Comparison of ENCODE assay signal across 9 cellular contexts in genomic region chr3:29171583-29171990, GRCh38.
DNase-seq lines count a peak whose midpoint lies in the region; ATAC-seq and TF ChIP-seq lines count a peak whose summit lies in the region.
"Had no signal": no experiment of that assay in that cellular context is flagged by ENCODE, and none has a peak within 500 bp of the region (broad histone marks: within the 10 kb centered on the region; RNA-seq: fewer than 3 reads in every experiment).

No MANE protein-coding gene starts in this region.

- no peaks in the 10 kb centered on the region for H3K36me3 Mint-ChIP-seq in activated naive CD4-positive, alpha-beta T cell treated with anti-CD3 and anti-CD28 coated beads for 36 hours (ENCODE audit: low read depth)
- H3K36me3 Mint-ChIP-seq in activated naive CD4-positive, alpha-beta T cell treated with anti-CD3 and anti-CD28 coated beads, Interleukin-2, amount 50 U/mL, for 72 hours, result peaks cover 0 to 5% of the 10 kb centered on the region in 2 donors

- H3K9me3 ChIP-seq in left ventricle myocardium inferior (replicated peaks), result no peaks in the 10 kb centered on the region
- no peaks in the 10 kb centered on the region for H3K9me3 ChIP-seq in thymus (ENCODE audit: control insufficient read depth)
- H3K9me3 ChIP-seq in body of pancreas, result no peaks in the 10 kb centered on the region

- CTCF ChIA-PET in activated naive CD4-positive, alpha-beta T cell treated with anti-CD3 and anti-CD28 coated beads for 36 hours (lab: Charles Lee), result no interaction called here

- peaks cover 21% of the 10 kb centered on the region for H3K4me1 Mint-ChIP-seq in activated naive CD4-positive, alpha-beta T cell treated with anti-CD3 and anti-CD28 coated beads for 36 hours (ENCODE audit: low read depth)

- TF ChIP-seq CTCF in left ventricle myocardium inferior (IDR thresholded peaks at IDR 0.05; ENCODE audit: borderline replicate concordance) (no peak), body of pancreas (IDR thresholded peaks at IDR 0.05) (no peak)

- H3K9me3 Mint-ChIP-seq in activated naive CD4-positive, alpha-beta T cell treated with anti-CD3 and anti-CD28 coated beads for 36 hours, result no peaks in the 10 kb centered on the region
- H3K9me3 Mint-ChIP-seq in activated naive CD4-positive, alpha-beta T cell treated with anti-CD3 and anti-CD28 coated beads, Interleukin-2, amount 50 U/mL, for 72 hours, result peaks cover 7 to 18% of the 10 kb centered on the region in 2 donors

- intact Hi-C loops in activated naive CD4-positive, alpha-beta T cell treated with anti-CD3 and anti-CD28 coated beads for 36 hours (cut with micrococcal nuclease), result no loop called here
- intact Hi-C loops in left ventricle myocardium inferior (cut with micrococcal nuclease), result no loop called here
- intact Hi-C loops in body of pancreas (cut with DNase I), result no loop called here

- H3K27me3 Mint-ChIP-seq in activated naive CD4-positive, alpha-beta T cell treated with anti-CD3 and anti-CD28 coated beads for 36 hours (ENCODE audit: low read depth), result no peaks in the 10 kb centered on the region

- WGBS in thymus, result 7% methylated on average over 4 of the region's 4 CpGs
- WGBS in body of pancreas, 2 donors, result 22 to 49% methylated on average over 4 of the region's 4 CpGs

- peak overlapping the region; percentile 83 for H3K27ac ChIP-seq in left ventricle myocardium inferior (replicated peaks)
- peak overlapping the region; percentile 90 for H3K27ac ChIP-seq in thymus (ENCODE audit: low read depth)
- peak overlapping the region in 1 of 4 donors; percentile 41 for H3K27ac ChIP-seq in body of pancreas
- H3K27ac ChIP-seq: cardiac muscle cell had no signal

- H3K4me3 Mint-ChIP-seq in activated naive CD4-positive, alpha-beta T cell treated with anti-CD3 and anti-CD28 coated beads for 36 hours, result no peak overlapping the region

- H3K27me3 ChIP-seq in left ventricle myocardium inferior (ENCODE audit: low read depth) (no peaks in the 10 kb centered on the region), thymus (ENCODE audit: control insufficient read depth, insufficient read depth) (no peaks in the 10 kb centered on the region), body of pancreas (no peaks in the 10 kb centered on the region)
- H3K27me3 ChIP-seq: cardiac muscle cell had no signal

- ATAC-seq in activated naive CD4-positive, alpha-beta T cell treated with anti-CD3 and anti-CD28 coated beads, Interleukin-2, amount 50 U/mL, for 72 hours, result no peak
- ATAC-seq in SK-N-SH treated with all-trans-retinoic acid at 6 μM for 48 hours (peak; percentile 50; the same call in 2 of the 3 replicates), body of pancreas (no peak), GM21381 (IDR thresholded peaks at IDR 0.05; ENCODE audit: unreplicated experiment) (no peak)

- no peak for TF ChIP-seq POLR2A in body of pancreas (IDR thresholded peaks at IDR 0.05)

- peak; percentile 11 for DNase-seq in activated naive CD4-positive, alpha-beta T cell treated with anti-CD3 and anti-CD28 coated beads for 36 hours
- no peak for DNase-seq in activated naive CD4-positive, alpha-beta T cell treated with anti-CD3 and anti-CD28 coated beads, Interleukin-2, amount 50 U/mL, for 72 hours (ENCODE audit: low spot score in 2 of 2)
- DNase-seq in left ventricle myocardium inferior (no peak), body of pancreas (no peak)
- no peak for DNase-seq in activated CD8-positive, alpha-beta memory T cell treated with anti-CD3 and anti-CD28 coated beads, Interleukin-2, amount 50 U/mL, for 48 hours

- H3K4me3 ChIP-seq in left ventricle myocardium inferior (no peak overlapping the region), thymus (ENCODE audit: low read length) (no peak overlapping the region), body of pancreas (no peak overlapping the region)
- H3K4me3 ChIP-seq: cardiac muscle cell had no signal

- H3K36me3 ChIP-seq in left ventricle myocardium inferior (no peaks in the 10 kb centered on the region), thymus (ENCODE audit: control insufficient read depth, insufficient read depth) (no peaks in the 10 kb centered on the region), body of pancreas (replicated peaks in 1 of 2; ENCODE audit: insufficient read depth in 1 of 2, low read depth in 2 of 2) (no peaks in the 10 kb centered on the region)
- H3K36me3 ChIP-seq: cardiac muscle cell had no signal

- H3K4me1 ChIP-seq in left ventricle myocardium inferior, result peaks cover 41% of the 10 kb centered on the region
- H3K4me1 ChIP-seq in thymus (ENCODE audit: control insufficient read depth, insufficient read depth, low read length), result peaks cover 8% of the 10 kb centered on the region
- H3K4me1 ChIP-seq in body of pancreas, result no peaks in the 10 kb centered on the region

- H3K27ac Mint-ChIP-seq in activated naive CD4-positive, alpha-beta T cell treated with anti-CD3 and anti-CD28 coated beads for 36 hours, result no peak overlapping the region
- H3K27ac Mint-ChIP-seq in activated naive CD4-positive, alpha-beta T cell treated with anti-CD3 and anti-CD28 coated beads, Interleukin-2, amount 50 U/mL, for 72 hours, result no peak overlapping the region

TF ChIP-seq in SK-N-SH treated with all-trans-retinoic acid at 6 μM for 48 hours, 23 proteins besides CTCF, POLR2A, EP300 and RAD21:
- TF ChIP-seq ZNF8 (CRISPR knock-in tag; IDR thresholded peaks at IDR 0.05) (no peak), RARB (CRISPR knock-in tag; IDR thresholded peaks at IDR 0.05) (no peak)
